ENCODE assay signal across 15 cellular contexts in the genomic region with DNA sequence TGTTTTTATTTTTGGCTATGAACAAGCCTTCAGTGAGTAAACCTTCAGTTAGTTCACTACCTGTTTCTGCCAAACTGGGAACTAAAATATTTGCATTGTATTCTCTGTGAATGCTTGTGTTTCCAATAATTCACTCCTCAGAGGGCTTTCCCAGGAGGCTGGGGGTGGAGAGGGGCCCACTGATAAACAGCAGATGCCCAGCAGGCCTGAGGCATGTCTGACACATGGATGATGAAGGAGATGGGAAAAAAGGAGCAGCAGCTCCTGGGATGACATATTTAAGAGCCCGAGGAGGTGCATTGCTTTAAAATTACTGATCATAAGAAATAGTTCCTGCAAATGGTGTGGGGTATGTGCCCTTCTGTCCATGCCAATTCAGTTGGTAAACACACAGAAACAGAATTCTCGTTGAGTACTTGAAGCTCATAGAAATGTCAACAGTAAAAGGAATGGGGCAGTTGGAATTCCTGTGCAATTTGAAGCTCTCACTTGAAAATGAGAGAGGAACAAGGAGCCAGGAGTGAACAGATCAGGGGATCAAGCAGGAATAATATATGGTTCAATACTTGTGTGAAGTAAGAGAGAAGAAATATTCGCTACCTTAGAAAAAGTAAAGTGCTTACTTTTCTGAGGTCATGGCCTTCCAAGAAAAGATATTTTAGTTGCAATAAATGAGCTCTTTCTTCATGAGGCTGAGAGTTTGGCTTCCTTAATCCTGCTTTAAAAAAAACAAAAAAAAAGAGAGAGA. TPM values are rescaled to one million over a fixed set of nuclear protein-coding genes. Genes with fewer than 3 reads are reported as not detected.
DNase-seq lines count a peak whose midpoint lies in the region; ATAC-seq and TF ChIP-seq lines count a peak whose summit lies in the region.
"Had no signal": no experiment of that assay in that cellular context is flagged by ENCODE, and none has a peak within 500 bp of the region (broad histone marks: within the 10 kb centered on the region; RNA-seq: fewer than 3 reads in every experiment).

No MANE protein-coding gene starts in this region.

- H3K18ac ChIP-seq in mesenchymal stem cell (ENCODE audit: low read depth in 1 of 2, low read length in 2 of 2): peak overlapping the region in 1 of 2 experiments; percentile 21

- intact Hi-C loops in upper lobe of right lung (cut with DNase I): no loop called here
- intact Hi-C loops in esophagus squamous epithelium (cut with DNase I): loop anchor here (5.0 kb wide), 1 partner anchor 150 kb away; no protein-coding TSS in a partner anchor

- H2BK5ac ChIP-seq in mesenchymal stem cell (ENCODE audit: low read depth, low read length, poor library complexity, severe bottlenecking): no peak overlapping the region

- peak overlapping the region; percentile 84 for H3K27ac Mint-ChIP-seq in glutamatergic neuron (ENCODE audit: unreplicated experiment)
- H3K27ac Mint-ChIP-seq: CD4-positive, CD25-positive, alpha-beta regulatory T cell had no signal

- peaks cover 3% of the 10 kb centered on the region for H3K9me3 Mint-ChIP-seq in glutamatergic neuron (ENCODE audit: unreplicated experiment)
- H3K9me3 Mint-ChIP-seq: CD4-positive, CD25-positive, alpha-beta regulatory T cell had no signal

- H3K9ac ChIP-seq in mesenchymal stem cell (ENCODE audit: low read length): no peak overlapping the region

- H3K4me3 Mint-ChIP-seq in glutamatergic neuron (ENCODE audit: unreplicated experiment): peak overlapping the region; percentile 3
- H3K4me3 Mint-ChIP-seq: CD4-positive, CD25-positive, alpha-beta regulatory T cell had no signal

- H3K4me3 ChIP-seq in mesenchymal stem cell (ENCODE audit: insufficient read depth in 1 of 2, low read depth in 1 of 2, low read length in 2 of 2) (no peak overlapping the region), upper lobe of right lung (no peak overlapping the region), BE2C (ENCODE audit: low read depth, low read length) (no peak overlapping the region), esophagus squamous epithelium (no peak overlapping the region)

- no peak overlapping the region for H2BK15ac ChIP-seq in mesenchymal stem cell (ENCODE audit: low read depth, poor library complexity, severe bottlenecking)

- H2AFZ ChIP-seq in mesenchymal stem cell (ENCODE audit: low read depth, low read length): no peak overlapping the region

- H4K8ac ChIP-seq in mesenchymal stem cell (ENCODE audit: low read length): no peak overlapping the region

- H3K23ac ChIP-seq in mesenchymal stem cell (ENCODE audit: low read length in 2 of 2): no peak overlapping the region

- H3K27me3 ChIP-seq in mesenchymal stem cell (ENCODE audit: control insufficient read depth in 1 of 2, insufficient read depth in 1 of 2, low read length in 2 of 2) (no peaks in the 10 kb centered on the region), upper lobe of right lung (no peaks in the 10 kb centered on the region), BE2C (no peaks in the 10 kb centered on the region), esophagus squamous epithelium (no peaks in the 10 kb centered on the region)

- no peak for TF ChIP-seq POLR2A in esophagus squamous epithelium (IDR thresholded peaks at IDR 0.05)

- peaks cover 2% of the 10 kb centered on the region for H3K27me3 Mint-ChIP-seq in glutamatergic neuron (ENCODE audit: unreplicated experiment)
- H3K27me3 Mint-ChIP-seq: CD4-positive, CD25-positive, alpha-beta regulatory T cell had no signal

- no peaks in the 10 kb centered on the region for H3K79me1 ChIP-seq in mesenchymal stem cell (replicated peaks; ENCODE audit: low read length, poor library complexity, severe bottlenecking)

- 45% methylated on average over 3 of the region's 3 CpGs for WGBS in mesenchymal stem cell
- WGBS in esophagus squamous epithelium, 2 donors: 46 to 54% methylated on average over 3 of the region's 3 CpGs

- H3K4me2 ChIP-seq in mesenchymal stem cell (ENCODE audit: low read length, poor library complexity, severe bottlenecking): no peak overlapping the region

- H3K36me3 Mint-ChIP-seq in glutamatergic neuron (ENCODE audit: unreplicated experiment): no peaks in the 10 kb centered on the region
- H3K36me3 Mint-ChIP-seq: CD4-positive, CD25-positive, alpha-beta regulatory T cell had no signal

- H3K36me3 ChIP-seq in mesenchymal stem cell (ENCODE audit: control insufficient read depth in 1 of 2, insufficient read depth in 2 of 2, low read depth in 1 of 2, low read length in 2 of 2): no peaks in the 10 kb centered on the region
- H3K36me3 ChIP-seq in upper lobe of right lung: no peaks in the 10 kb centered on the region
- H3K36me3 ChIP-seq in BE2C: no peaks in the 10 kb centered on the region
- no peaks in the 10 kb centered on the region for H3K36me3 ChIP-seq in esophagus squamous epithelium

- DNase-seq in NCI-H82 (lab: John Stamatoyannopoulos, UW): peak; percentile 44
- DNase-seq in NCI-H82 treated with DMSO at 0.1 percent for 48 hours (lab: John Stamatoyannopoulos, UW; ENCODE audit: unreplicated experiment): no peak
- peak; percentile 48 for DNase-seq in glutamatergic neuron
- no peak for DNase-seq in mesenchymal stem cell
- no peak for DNase-seq in upper lobe of right lung
- DNase-seq in BE2C: no peak
- DNase-seq in esophagus squamous epithelium (lab: John Stamatoyannopoulos, UW): no peak
- DNase-seq: AML-193; CD4-positive, CD25-positive, alpha-beta regulatory T cell; Kasumi-1; NCI-H1417 treated with DMSO at 0.1 percent for 48 hours; NCI-H748 treated with DMSO at 0.1 percent for 48 hours; SHP77 treated with DMSO at 0.1 percent for 48 hours; SW 1271 had no signal

- no peak overlapping the region for H3K14ac ChIP-seq in mesenchymal stem cell (ENCODE audit: low read length in 2 of 2)

- H3K27ac ChIP-seq in mesenchymal stem cell (ENCODE audit: low read length, poor library complexity, severe bottlenecking) (peak overlapping the region; percentile 83), upper lobe of right lung (no peak overlapping the region), esophagus squamous epithelium (no peak overlapping the region)

- no peak overlapping the region for H4K91ac ChIP-seq in mesenchymal stem cell (ENCODE audit: low read length)

- H3K4me1 Mint-ChIP-seq in glutamatergic neuron (ENCODE audit: low read depth, unreplicated experiment): peaks cover 37% of the 10 kb centered on the region
- H3K4me1 Mint-ChIP-seq: CD4-positive, CD25-positive, alpha-beta regulatory T cell had no signal

- ATAC-seq in upper lobe of right lung: peak; percentile 71
- ATAC-seq in GM21528 (IDR thresholded peaks at IDR 0.05; ENCODE audit: low FRiP score, unreplicated experiment): no peak

- no peaks in the 10 kb centered on the region for H3K9me3 ChIP-seq in mesenchymal stem cell (ENCODE audit: control insufficient read depth, low read length)
- H3K9me3 ChIP-seq in upper lobe of right lung: no peaks in the 10 kb centered on the region
- H3K9me3 ChIP-seq in BE2C: no peaks in the 10 kb centered on the region
- H3K9me3 ChIP-seq in esophagus squamous epithelium: no peaks in the 10 kb centered on the region

- H3K4me1 ChIP-seq in mesenchymal stem cell (ENCODE audit: control insufficient read depth, insufficient read depth, low read depth, low read length) (peaks cover 8% of the 10 kb centered on the region), upper lobe of right lung (no peaks in the 10 kb centered on the region), BE2C (no peaks in the 10 kb centered on the region), esophagus squamous epithelium (no peaks in the 10 kb centered on the region)

- H3K4ac ChIP-seq in mesenchymal stem cell (ENCODE audit: low read depth in 1 of 2, low read length in 2 of 2): no peak overlapping the region

- no peak for TF ChIP-seq CTCF in glutamatergic neuron (IDR thresholded peaks at IDR 0.05; ENCODE audit: partially characterized antibody, unreplicated experiment)
- no peak for TF ChIP-seq CTCF in upper lobe of right lung (IDR thresholded peaks at IDR 0.05)
- no peak for TF ChIP-seq CTCF in BE2C (IDR thresholded peaks at IDR 0.05; ENCODE audit: low read depth, low read length)
- TF ChIP-seq CTCF in esophagus squamous epithelium (IDR thresholded peaks at IDR 0.05): no peak

- H2BK12ac ChIP-seq in mesenchymal stem cell (ENCODE audit: low read length in 2 of 2): no peak overlapping the region

- H2BK120ac ChIP-seq in mesenchymal stem cell (ENCODE audit: low read depth, low read length): no peak overlapping the region

- H2AK5ac ChIP-seq in mesenchymal stem cell (ENCODE audit: low read length, severe bottlenecking): no peak overlapping the region

RNA-seq across cellular contexts. Expression of a gene that starts 22.1 kb away (rescaled TPM):
- not detected for total RNA-seq in glutamatergic neuron (ENCODE audit: unreplicated experiment)
- polyA plus RNA-seq in mesenchymal stem cell (2013, experiment 1 of 2): 69.7 TPM
- polyA plus RNA-seq in mesenchymal stem cell (2013, experiment 2 of 2): 69.8 TPM
- total RNA-seq in upper lobe of right lung: 67.4 TPM
- polyA plus RNA-seq in BE2C (2012; ENCODE audit: insufficient read depth, insufficient read length, low read depth): 0.96 TPM
- total RNA-seq in esophagus squamous epithelium: 10 to 100 TPM in 2 of 4 donors, 1 to 10 TPM in 2; 5.9 to 41.6 (median 8.2) TPM
- total RNA-seq: CD4-positive, CD25-positive, alpha-beta regulatory T cell had no signal
- polyA plus RNA-seq: CD4-positive, CD25-positive, alpha-beta regulatory T cell had no signal

Comparison
In these comparisons a context has a peak if more than half of its experiments do, and no peak if none do; other contexts are left out.
1. DNase-seq: peak in NCI-H82 (single experiment) and glutamatergic neuron (single experiment); none in NCI-H82 treated with DMSO at 0.1 percent for 48 hours (single experiment), mesenchymal stem cell (single experiment), upper lobe of right lung (single experiment), BE2C (single experiment) and esophagus squamous epithelium (single experiment).